13 cellular contexts compared by ENCODE assay signal in genomic region chr5:60929024-60929423, GRCh38. TPM values are rescaled to one million over a fixed set of nuclear protein-coding genes. Genes with fewer than 3 reads are reported as not detected.
DNase-seq lines count a peak whose midpoint lies in the region; TF ChIP-seq lines count a peak whose summit lies in the region.
"Had no signal": no experiment of that assay in that cellular context is flagged by ENCODE, and none has a peak within 500 bp of the region (broad histone marks: within the 10 kb centered on the region; RNA-seq: fewer than 3 reads in every experiment).

No MANE protein-coding gene starts in this region.

- H3K4me3 ChIP-seq in cardiac muscle cell (no peak overlapping the region), right atrium auricular region (no peak overlapping the region), fibroblast of pulmonary artery (replicated peaks; ENCODE audit: low read depth, low read length) (no peak overlapping the region)

- H3K36me3 ChIP-seq in cardiac muscle cell (peaks cover 23% of the 10 kb centered on the region), right atrium auricular region (peaks cover 14% of the 10 kb centered on the region)

- H3K27me3 ChIP-seq in cardiac muscle cell: no peaks in the 10 kb centered on the region
- no peaks in the 10 kb centered on the region for H3K27me3 ChIP-seq in right atrium auricular region
- H3K27me3 ChIP-seq: BE2C had no signal

- H3K27ac ChIP-seq in cardiac muscle cell: no peak overlapping the region
- H3K27ac ChIP-seq in right atrium auricular region: no peak overlapping the region

- TF ChIP-seq CTCF in cardiac muscle cell (IDR thresholded peaks at IDR 0.05; ENCODE audit: low read depth, low read length) (peak; percentile 23), right atrium auricular region (IDR thresholded peaks at IDR 0.05) (no peak), fibroblast of pulmonary artery (IDR thresholded peaks at IDR 0.05; ENCODE audit: low read length, missing control alignments) (peak; percentile 24)

- peak in 1 of 2 donors; percentile 17 for DNase-seq in cardiac muscle cell (ENCODE audit: low read depth in 1 of 2, low spot score in 1 of 2)
- DNase-seq in right atrium auricular region (ENCODE audit: low spot score): no peak
- peak; percentile 3 for DNase-seq in RPMI7951 (ENCODE audit: low read depth)
- peak; percentile 35 for DNase-seq in fibroblast of pulmonary artery (ENCODE audit: low read depth)
- no peak for DNase-seq in activated gamma-delta T cell treated with Interleukin-2 at 50 U/mL for 16 hours
- no peak for DNase-seq in HuH-7.5 (ENCODE audit: low spot score)
- DNase-seq in OCI-M2 (lab: John Stamatoyannopoulos, UW; ENCODE audit: unreplicated experiment): no peak
- DNase-seq in NCI-H2107 (lab: John Stamatoyannopoulos, UW): no peak
- DNase-seq: activated CD4-positive, alpha-beta T cell treated with anti-CD3 and anti-CD28 coated beads for 36 hours; activated naive CD4-positive, alpha-beta T cell treated with anti-CD3 and anti-CD28 coated beads, Interleukin-2, amount 10 ng/mL, durations not matched to agents 7 days and 5 days; BE2C; effector memory CD4-positive, alpha-beta T cell; SHP77 treated with DMSO at 0.1 percent for 48 hours had no signal

- H3K9me3 ChIP-seq in cardiac muscle cell (ENCODE audit: low read depth): no peaks in the 10 kb centered on the region
- H3K9me3 ChIP-seq in right atrium auricular region: no peaks in the 10 kb centered on the region
- H3K9me3 ChIP-seq: BE2C had no signal

- H3K4me1 ChIP-seq in cardiac muscle cell (ENCODE audit: low read depth) (no peaks in the 10 kb centered on the region), right atrium auricular region (no peaks in the 10 kb centered on the region)
- H3K4me1 ChIP-seq: BE2C had no signal

RNA-seq across cellular contexts. Expression of gene ERCC8, which starts 15.8 kb away (rescaled TPM):
- 9.7 and 23.9 TPM in 2 replicates for total RNA-seq in cardiac muscle cell
- polyA plus RNA-seq in cardiac muscle cell: 17.6 and 19.1 TPM in 2 replicates
- total RNA-seq in right atrium auricular region: 1 to 10 TPM; 6.0 to 9.2 TPM
- 25.6 TPM in 2 replicates for total RNA-seq in RPMI7951 (2014; rRNA removed; shearing (Covaris generic))

RNA-seq across cellular contexts. Expression of gene NDUFAF2, which starts 16.0 kb away (rescaled TPM):
- total RNA-seq in cardiac muscle cell: 17.6 and 28.8 TPM in 2 replicates
- polyA plus RNA-seq in cardiac muscle cell: 50.3 and 51.2 TPM in 2 replicates
- 10 to 100 TPM; 23.7 to 28.9 TPM for total RNA-seq in right atrium auricular region
- total RNA-seq in RPMI7951 (2014; rRNA removed; shearing (Covaris generic)): 43.5 and 45.4 TPM in 2 replicates

Comparison
In these comparisons a context has a peak if more than half of its experiments do, and no peak if none do; other contexts are left out.
1. CTCF ChIP-seq: peak in cardiac muscle cell (single experiment) and fibroblast of pulmonary artery (single experiment); none in right atrium auricular region (0 of 2).
2. DNase-seq: peak in RPMI7951 (single experiment) and fibroblast of pulmonary artery (single experiment); none in right atrium auricular region (single experiment), activated gamma-delta T cell treated with Interleukin-2 at 50 U/mL for 16 hours (single experiment), HuH-7.5 (single experiment), OCI-M2 (single experiment) and NCI-H2107 (single experiment).